ENCODE assay signal across 21 cellular contexts in genomic region chr11:130535530-130535929, GRCh38.
A peak's percentile ranks its signal among the peaks of the same experiment; 100 is the strongest.
DNase-seq lines count a peak whose midpoint lies in the region; ATAC-seq and TF ChIP-seq lines count a peak whose summit lies in the region.
"Had no signal": no experiment of that assay in that cellular context is flagged by ENCODE, and none has a peak within 500 bp of the region (broad histone marks: within the 10 kb centered on the region; RNA-seq: fewer than 3 reads in every experiment).

No MANE protein-coding gene starts in this region.

- H3K4me1 Mint-ChIP-seq in endothelial cell (ENCODE audit: unreplicated experiment) = peaks cover 19% of the 10 kb centered on the region

- no peak overlapping the region for H3K27ac Mint-ChIP-seq in endothelial cell (ENCODE audit: unreplicated experiment)
- H3K27ac Mint-ChIP-seq: CD4-positive, alpha-beta T cell had no signal

- no peak for TF ChIP-seq POLR2A in prostate gland (IDR thresholded peaks at IDR 0.05)

- POLR2A ChIA-PET in Panc1 (lab: Charles Lee) = no interaction called here

- WGBS in prostate gland = 39% methylated on average over 6 of the region's 6 CpGs
- WGBS in aorta, 2 donors = 84% methylated on average over 6 of the region's 6 CpGs

- no TSS peak for BruUV-seq in Panc1 (replicated peaks; lab: Mats Ljungman, UMichigan)

- H3K4me3 ChIP-seq in LNCaP clone FGC (ENCODE audit: low read depth, low read length) (no peak overlapping the region), Panc1 (ENCODE audit: low read depth in 2 of 2, low read length in 2 of 2) (no peak overlapping the region), prostate gland (no peak overlapping the region), aorta (ENCODE audit: low read length in 2 of 2) (no peak overlapping the region)
- H3K4me3 ChIP-seq: HAP-1 had no signal

- H3K36me3 Mint-ChIP-seq in endothelial cell (ENCODE audit: low read depth, unreplicated experiment) = no peaks in the 10 kb centered on the region

- no peak overlapping the region for H3K4me3 Mint-ChIP-seq in endothelial cell (ENCODE audit: unreplicated experiment)
- H3K4me3 Mint-ChIP-seq: CD4-positive, alpha-beta T cell had no signal

- in situ Hi-C loops in Panc1 (cut with HindIII; ENCODE audit: low pct_unique_long_range_greater_than_20kb, low sequenced_read_pairs) = no loop called here

- H3K4me1 ChIP-seq in Panc1 (ENCODE audit: control insufficient read depth, insufficient read depth, low read length) (no peaks in the 10 kb centered on the region; the same call in 1 of the 2 replicates), prostate gland (replicated peaks) (no peaks in the 10 kb centered on the region), aorta (ENCODE audit: control insufficient read depth in 1 of 2, insufficient read depth in 2 of 2, low read length in 2 of 2) (no peaks in the 10 kb centered on the region)
- H3K4me1 ChIP-seq: Caco-2, HAP-1 had no signal

- H3K27me3 Mint-ChIP-seq in endothelial cell (ENCODE audit: unreplicated experiment) = no peaks in the 10 kb centered on the region

- intact Hi-C loops in Panc1 (cut with micrococcal nuclease; ENCODE audit: unreplicated experiment) = no loop called here
- intact Hi-C loops in prostate gland (cut with DNase I) = no loop called here
- intact Hi-C loops in aorta (cut with DNase I) = no loop called here

- TF ChIP-seq CTCF in LNCaP clone FGC (IDR thresholded peaks at IDR 0.05; ENCODE audit: control insufficient read depth, extremely low read depth, insufficient read depth) (no peak), Panc1 (IDR thresholded peaks at IDR 0.05) (no peak), prostate gland (IDR thresholded peaks at IDR 0.05) (no peak), endothelial cell (IDR thresholded peaks at IDR 0.05; ENCODE audit: unreplicated experiment) (no peak)

- no peaks in the 10 kb centered on the region for H3K9me3 Mint-ChIP-seq in endothelial cell (ENCODE audit: unreplicated experiment)
- H3K9me3 Mint-ChIP-seq: CD4-positive, alpha-beta T cell had no signal

- H3K27me3 ChIP-seq in Panc1 (ENCODE audit: control insufficient read depth, insufficient read depth, low read length) = no peaks in the 10 kb centered on the region
- no peaks in the 10 kb centered on the region for H3K27me3 ChIP-seq in prostate gland (replicated peaks; ENCODE audit: insufficient read depth)
- no peaks in the 10 kb centered on the region for H3K27me3 ChIP-seq in aorta (ENCODE audit: control insufficient read depth in 1 of 2, insufficient read depth in 2 of 2, low read length in 1 of 2)

- H3K36me3 ChIP-seq in Panc1 (ENCODE audit: control insufficient read depth, insufficient read depth, low read length) (no peaks in the 10 kb centered on the region), prostate gland (no peaks in the 10 kb centered on the region), aorta (ENCODE audit: control insufficient read depth in 1 of 2, insufficient read depth in 2 of 2, low read length in 1 of 2) (no peaks in the 10 kb centered on the region)
- H3K36me3 ChIP-seq: HAP-1 had no signal

- CTCF ChIA-PET in Panc1 (lab: Charles Lee) = no interaction called here

- H3K9me3 ChIP-seq in Panc1 (ENCODE audit: control insufficient read depth, insufficient read depth, low read depth, low read length) (no peaks in the 10 kb centered on the region), prostate gland (no peaks in the 10 kb centered on the region), aorta (ENCODE audit: control insufficient read depth, low read length) (no peaks in the 10 kb centered on the region)
- H3K9me3 ChIP-seq: Caco-2, HAP-1 had no signal

- peak; percentile 58 for ATAC-seq in Panc1
- no peak for ATAC-seq in aorta (ENCODE audit: low FRiP score)
- no peak for ATAC-seq in left lobe of liver

- DNase-seq in LNCaP clone FGC (ENCODE audit: low read depth) (peak; percentile 66), Panc1 (ENCODE audit: low read depth, low spot score) (no peak), kidney glomerular epithelial cell (lab: John Stamatoyannopoulos, UW) (peak; percentile 12), prostate gland (ENCODE audit: low spot score) (peak; percentile 45), cortex of kidney (lab: John Stamatoyannopoulos, UW) (no peak), endothelial cell (ENCODE audit: low spot score) (no peak), aorta (no peak), left lobe of liver (ENCODE audit: low spot score) (no peak)
- DNase-seq: Caco-2; CD4-positive, alpha-beta T cell; DMS 273 treated with DMSO at 0.1 percent for 48 hours; DMS79 treated with DMSO at 0.1 percent for 48 hours; KBM-7; NCI-H1105; NCI-H146; NCI-H2171; NCI-H524 treated with DMSO at 0.1 percent for 48 hours; NCI-H82; OCI-M1; Right ventricle myocardium superior had no signal

- H3K27ac ChIP-seq in Panc1 (ENCODE audit: low read length) (peak overlapping the region; percentile 30), prostate gland (peak overlapping the region; percentile 43 to 57), aorta (ENCODE audit: low read depth in 1 of 2, low read length in 2 of 2) (no peak overlapping the region)

Comparison
In these comparisons a context has a peak if more than half of its experiments do, and no peak if none do; other contexts are left out.
1. DNase-seq: peak in LNCaP clone FGC (single experiment), kidney glomerular epithelial cell (single experiment) and prostate gland (single experiment); none in Panc1 (single experiment), cortex of kidney (single experiment), endothelial cell (single experiment), aorta (0 of 2) and left lobe of liver (single experiment).
2. H3K27ac ChIP-seq: peak in Panc1 (single experiment) and prostate gland (2 of 2); none in aorta (0 of 2).